Comparison of ENCODE assay signal across 36 cellular contexts in the genomic region with DNA sequence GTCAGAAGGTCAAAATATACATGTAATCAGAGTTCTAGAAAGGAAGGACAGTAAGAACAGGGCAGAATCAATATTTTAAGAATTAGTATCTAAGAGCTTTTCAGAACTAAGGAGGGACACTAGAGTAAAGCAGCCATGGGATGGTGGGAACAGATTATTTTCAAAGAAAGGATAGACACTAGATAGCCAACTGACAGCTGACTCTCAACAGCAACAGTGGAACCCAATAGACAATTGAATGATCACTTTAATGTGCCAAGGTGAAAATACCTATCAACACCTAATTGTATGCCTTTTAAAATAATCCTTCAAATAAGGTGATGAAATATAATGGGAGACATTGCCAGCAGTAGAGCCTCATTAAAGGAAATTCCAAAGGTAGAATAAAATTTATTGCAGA. TPM values are rescaled to one million over a fixed set of nuclear protein-coding genes. Genes with fewer than 3 reads are reported as not detected.
"Had no signal": no experiment of that assay in that cellular context is flagged by ENCODE, and none has a peak within 500 bp of the region (broad histone marks: within the 10 kb centered on the region; RNA-seq: fewer than 3 reads in every experiment).

No MANE protein-coding gene starts in this region.

- H3K36me3 ChIP-seq: ascending aorta, brain microvascular endothelial cell, breast epithelium had no signal

- H3K27ac ChIP-seq: ascending aorta, body of pancreas, brain microvascular endothelial cell, breast epithelium, VCaP had no signal

- H3K4me1 ChIP-seq: ascending aorta, body of pancreas, breast epithelium had no signal

- H3K27me3 Mint-ChIP-seq: activated CD4-positive, alpha-beta memory T cell treated with anti-CD3 and anti-CD28 coated beads, Interleukin-2, amount 10 ng/mL, durations not matched to agents 7 days and 5 days; activated CD4-positive, alpha-beta T cell treated with anti-CD3 and anti-CD28 coated beads for 36 hours; activated CD4-positive, alpha-beta T cell treated with anti-CD3 and anti-CD28 coated beads, Interleukin-2, amount 10 ng/mL, durations not matched to agents 7 days and 5 days; activated naive CD4-positive, alpha-beta T cell treated with anti-CD3 and anti-CD28 coated beads, Interleukin-2, amount 10 ng/mL, durations not matched to agents 7 days and 5 days; activated naive CD4-positive, alpha-beta T cell treated with anti-CD3 and anti-CD28 coated beads, Interleukin-2, amount 50 U/mL, for 24 hours; activated naive CD8-positive, alpha-beta T cell; activated naive CD8-positive, alpha-beta T cell treated with anti-CD3 and anti-CD28 coated beads, Interleukin-2, amount 10 ng/mL, durations not matched to agents 7 days and 5 days; activated naive CD8-positive, alpha-beta T cell treated with anti-CD3 and anti-CD28 coated beads, Interleukin-2, amount 50 U/mL, for 24 hours had no signal

- H3K36me3 Mint-ChIP-seq: activated CD8-positive, alpha-beta memory T cell treated with anti-CD3 and anti-CD28 coated beads, Interleukin-2, amount 10 ng/mL, durations not matched to agents 7 days and 5 days; activated naive CD4-positive, alpha-beta T cell treated with anti-CD3 and anti-CD28 coated beads, Interleukin-2, amount 50 U/mL, for 24 hours; activated naive CD8-positive, alpha-beta T cell; activated naive CD8-positive, alpha-beta T cell treated with anti-CD3 and anti-CD28 coated beads, Interleukin-2, amount 10 ng/mL, durations not matched to agents 7 days and 5 days had no signal

- H3K27ac Mint-ChIP-seq: activated CD4-positive, alpha-beta memory T cell treated with anti-CD3 and anti-CD28 coated beads, Interleukin-2, amount 10 ng/mL, durations not matched to agents 7 days and 5 days; activated CD4-positive, alpha-beta T cell treated with anti-CD3 and anti-CD28 coated beads for 36 hours; activated CD4-positive, alpha-beta T cell treated with anti-CD3 and anti-CD28 coated beads, Interleukin-2, amount 10 ng/mL, durations not matched to agents 7 days and 5 days; activated CD8-positive, alpha-beta memory T cell treated with anti-CD3 and anti-CD28 coated beads, Interleukin-2, amount 10 ng/mL, durations not matched to agents 7 days and 5 days; activated CD8-positive, alpha-beta T cell treated with anti-CD3 and anti-CD28 coated beads, Interleukin-2, amount 10 ng/mL, durations not matched to agents 7 days and 5 days; activated naive CD4-positive, alpha-beta T cell treated with anti-CD3 and anti-CD28 coated beads, Interleukin-2, amount 10 ng/mL, durations not matched to agents 7 days and 5 days; activated naive CD4-positive, alpha-beta T cell treated with anti-CD3 and anti-CD28 coated beads, Interleukin-2, amount 50 U/mL, for 24 hours; activated naive CD8-positive, alpha-beta T cell; activated naive CD8-positive, alpha-beta T cell treated with anti-CD3 and anti-CD28 coated beads, Interleukin-2, amount 10 ng/mL, durations not matched to agents 7 days and 5 days; activated naive CD8-positive, alpha-beta T cell treated with anti-CD3 and anti-CD28 coated beads, Interleukin-2, amount 50 U/mL, for 24 hours; activated T-cell treated with anti-CD3 and anti-CD28 coated beads, Interleukin-2, amount 50 U/mL, for 24 hours; activated T-helper 2 cell treated with anti-CD3 and anti-CD28 coated beads, Interferon-gamma antibody, Interleukin-2, Interleukin-4, amounts not matched to agents 10 μg/mL and 5 μg/mL and 100 μg/mL, durations not matched to agents 14 hours and 24 hours and 36 hours; T-helper 1 cell treated with Interleukin-12 subunit alpha and Interleukin-12 subunit beta and Interleukin-4 antibody, amounts not matched to agents 30 μg/mL and 1 μg/mL, for 36 hours; T-helper 2 cell treated with Interferon-gamma antibody and Interleukin-4, amounts not matched to agents 5 μg/mL and 100 μg/mL, for 36 hours had no signal

- H3K27me3 ChIP-seq: ascending aorta, body of pancreas, brain microvascular endothelial cell, breast epithelium had no signal

- H3K4me3 Mint-ChIP-seq: activated CD4-positive, alpha-beta memory T cell treated with anti-CD3 and anti-CD28 coated beads, Interleukin-2, amount 10 ng/mL, durations not matched to agents 7 days and 5 days; activated CD4-positive, alpha-beta T cell treated with anti-CD3 and anti-CD28 coated beads for 36 hours; activated CD4-positive, alpha-beta T cell treated with anti-CD3 and anti-CD28 coated beads, Interleukin-2, amount 10 ng/mL, durations not matched to agents 7 days and 5 days; activated CD8-positive, alpha-beta memory T cell treated with anti-CD3 and anti-CD28 coated beads, Interleukin-2, amount 10 ng/mL, durations not matched to agents 7 days and 5 days; activated CD8-positive, alpha-beta T cell treated with anti-CD3 and anti-CD28 coated beads, Interleukin-2, amount 10 ng/mL, durations not matched to agents 7 days and 5 days; activated naive CD4-positive, alpha-beta T cell treated with anti-CD3 and anti-CD28 coated beads, Interleukin-2, amount 10 ng/mL, durations not matched to agents 7 days and 5 days; activated naive CD4-positive, alpha-beta T cell treated with anti-CD3 and anti-CD28 coated beads, Interleukin-2, amount 50 U/mL, for 24 hours; activated naive CD8-positive, alpha-beta T cell; activated naive CD8-positive, alpha-beta T cell treated with anti-CD3 and anti-CD28 coated beads, Interleukin-2, amount 10 ng/mL, durations not matched to agents 7 days and 5 days; activated naive CD8-positive, alpha-beta T cell treated with anti-CD3 and anti-CD28 coated beads, Interleukin-2, amount 50 U/mL, for 24 hours; activated T-cell treated with anti-CD3 and anti-CD28 coated beads, Interleukin-2, amount 50 U/mL, for 24 hours; T-helper 1 cell treated with Interleukin-12 subunit alpha and Interleukin-12 subunit beta and Interleukin-4 antibody, amounts not matched to agents 30 μg/mL and 1 μg/mL, for 36 hours; T-helper 2 cell treated with Interferon-gamma antibody and Interleukin-4, amounts not matched to agents 5 μg/mL and 100 μg/mL, for 36 hours had no signal

- ATAC-seq: activated CD4-positive, alpha-beta T cell treated with anti-CD3 and anti-CD28 coated beads for 36 hours; activated CD4-positive, CD25-positive, alpha-beta regulatory T cell treated with anti-CD3 and anti-CD28 coated beads, Interleukin-2, amount 50 U/mL, for 24 hours; activated CD8-positive, alpha-beta memory T cell treated with anti-CD3 and anti-CD28 coated beads, Interleukin-2, amount 10 ng/mL, durations not matched to agents 7 days and 5 days; activated CD8-positive, alpha-beta T cell treated with anti-CD3 and anti-CD28 coated beads, Interleukin-2, amount 10 ng/mL, durations not matched to agents 7 days and 5 days; activated naive CD8-positive, alpha-beta T cell treated with anti-CD3 and anti-CD28 coated beads, Interleukin-2, amount 50 U/mL, for 24 hours; body of pancreas had no signal

- H3K4me3 ChIP-seq: ascending aorta, body of pancreas, breast epithelium had no signal

- H3K4me1 Mint-ChIP-seq: activated CD4-positive, alpha-beta memory T cell treated with anti-CD3 and anti-CD28 coated beads, Interleukin-2, amount 10 ng/mL, durations not matched to agents 7 days and 5 days; activated CD4-positive, alpha-beta T cell treated with anti-CD3 and anti-CD28 coated beads for 36 hours; activated CD4-positive, alpha-beta T cell treated with anti-CD3 and anti-CD28 coated beads, Interleukin-2, amount 10 ng/mL, durations not matched to agents 7 days and 5 days; activated CD8-positive, alpha-beta memory T cell treated with anti-CD3 and anti-CD28 coated beads, Interleukin-2, amount 10 ng/mL, durations not matched to agents 7 days and 5 days; activated naive CD4-positive, alpha-beta T cell treated with anti-CD3 and anti-CD28 coated beads, Interleukin-2, amount 10 ng/mL, durations not matched to agents 7 days and 5 days; activated naive CD4-positive, alpha-beta T cell treated with anti-CD3 and anti-CD28 coated beads, Interleukin-2, amount 50 U/mL, for 24 hours; activated naive CD8-positive, alpha-beta T cell treated with anti-CD3 and anti-CD28 coated beads, Interleukin-2, amount 10 ng/mL, durations not matched to agents 7 days and 5 days; activated naive CD8-positive, alpha-beta T cell treated with anti-CD3 and anti-CD28 coated beads, Interleukin-2, amount 50 U/mL, for 24 hours had no signal

- DNase-seq: activated CD4-positive, alpha-beta memory T cell treated with anti-CD3 and anti-CD28 coated beads, Interleukin-2, amount 10 ng/mL, durations not matched to agents 7 days and 5 days; activated CD4-positive, alpha-beta T cell treated with anti-CD3 and anti-CD28 coated beads for 1 hour; activated CD4-positive, alpha-beta T cell treated with anti-CD3 and anti-CD28 coated beads for 36 hours; activated CD4-positive, alpha-beta T cell treated with anti-CD3 and anti-CD28 coated beads for 48 hours; activated CD4-positive, alpha-beta T cell treated with anti-CD3 and anti-CD28 coated beads, Interleukin-2, amount 10 ng/mL, durations not matched to agents 7 days and 5 days; activated CD4-positive, alpha-beta T cell treated with anti-CD3 and anti-CD28 coated beads, Interleukin-2, amount 50 U/mL, for 48 hours; activated CD4-positive, CD25-positive, alpha-beta regulatory T cell; activated CD8-positive, alpha-beta memory T cell treated with anti-CD3 and anti-CD28 coated beads for 24 hours; activated CD8-positive, alpha-beta memory T cell treated with anti-CD3 and anti-CD28 coated beads, Interleukin-2, amount 10 ng/mL, durations not matched to agents 7 days and 5 days; activated CD8-positive, alpha-beta memory T cell treated with anti-CD3 and anti-CD28 coated beads, Interleukin-2, amount 50 U/mL, for 48 hours; activated CD8-positive, alpha-beta T cell treated with anti-CD3 and anti-CD28 coated beads, Interleukin-2, amount 10 ng/mL, durations not matched to agents 7 days and 5 days; activated effector memory CD4-positive, alpha-beta T cell treated with Interleukin-2 at 50 U/mL for 16 hours; activated gamma-delta T cell; activated naive CD4-positive, alpha-beta T cell treated with anti-CD3 and anti-CD28 coated beads, Interleukin-2, amount 10 ng/mL, durations not matched to agents 7 days and 5 days; activated naive CD4-positive, alpha-beta T cell treated with Interleukin-2 at 50 U/mL for 16 hours; activated naive CD8-positive, alpha-beta T cell treated with anti-CD3 and anti-CD28 coated beads, Interleukin-2, amount 10 ng/mL, durations not matched to agents 7 days and 5 days; activated naive CD8-positive, alpha-beta T cell treated with anti-CD3 and anti-CD28 coated beads, Interleukin-2, amount 50 U/mL, for 24 hours; activated T-cell treated with anti-CD3 and anti-CD28 coated beads, Interleukin-2, amount 50 U/mL, for 24 hours; activated T-cell treated with anti-CD3 and anti-CD28 coated beads, Interleukin-2, amount 50 U/mL, for 48 hours; amygdala; anterior cingulate cortex; body of pancreas; brain microvascular endothelial cell; central memory CD4-positive, alpha-beta T cell; T-helper 2 cell; T-helper 9 cell had no signal

RNA-seq across cellular contexts. Expression of gene CCDC160, which starts 26.5 kb away (rescaled TPM):
- total RNA-seq: activated CD4-positive, alpha-beta memory T cell treated with anti-CD3 and anti-CD28 coated beads, Interleukin-2, amount 10 ng/mL, durations not matched to agents 7 days and 5 days; activated CD4-positive, alpha-beta T cell treated with anti-CD3 and anti-CD28 coated beads for 36 hours; activated CD4-positive, alpha-beta T cell treated with anti-CD3 and anti-CD28 coated beads, Interleukin-2, amount 10 ng/mL, durations not matched to agents 7 days and 5 days; activated CD8-positive, alpha-beta memory T cell treated with anti-CD3 and anti-CD28 coated beads, Interleukin-2, amount 10 ng/mL, durations not matched to agents 7 days and 5 days; activated CD8-positive, alpha-beta T cell treated with anti-CD3 and anti-CD28 coated beads, Interleukin-2, amount 10 ng/mL, durations not matched to agents 7 days and 5 days; activated naive CD8-positive, alpha-beta T cell treated with anti-CD3 and anti-CD28 coated beads, Interleukin-2, amount 10 ng/mL, durations not matched to agents 7 days and 5 days; activated T-helper 2 cell treated with anti-CD3 and anti-CD28 coated beads, Interferon-gamma antibody, Interleukin-2, Interleukin-4, amounts not matched to agents 10 μg/mL and 5 μg/mL and 100 μg/mL, durations not matched to agents 14 hours and 24 hours and 36 hours; ascending aorta; body of pancreas; cardiac septum had no signal
